ENCODE assay signal across 8 cellular contexts in the genomic region with DNA sequence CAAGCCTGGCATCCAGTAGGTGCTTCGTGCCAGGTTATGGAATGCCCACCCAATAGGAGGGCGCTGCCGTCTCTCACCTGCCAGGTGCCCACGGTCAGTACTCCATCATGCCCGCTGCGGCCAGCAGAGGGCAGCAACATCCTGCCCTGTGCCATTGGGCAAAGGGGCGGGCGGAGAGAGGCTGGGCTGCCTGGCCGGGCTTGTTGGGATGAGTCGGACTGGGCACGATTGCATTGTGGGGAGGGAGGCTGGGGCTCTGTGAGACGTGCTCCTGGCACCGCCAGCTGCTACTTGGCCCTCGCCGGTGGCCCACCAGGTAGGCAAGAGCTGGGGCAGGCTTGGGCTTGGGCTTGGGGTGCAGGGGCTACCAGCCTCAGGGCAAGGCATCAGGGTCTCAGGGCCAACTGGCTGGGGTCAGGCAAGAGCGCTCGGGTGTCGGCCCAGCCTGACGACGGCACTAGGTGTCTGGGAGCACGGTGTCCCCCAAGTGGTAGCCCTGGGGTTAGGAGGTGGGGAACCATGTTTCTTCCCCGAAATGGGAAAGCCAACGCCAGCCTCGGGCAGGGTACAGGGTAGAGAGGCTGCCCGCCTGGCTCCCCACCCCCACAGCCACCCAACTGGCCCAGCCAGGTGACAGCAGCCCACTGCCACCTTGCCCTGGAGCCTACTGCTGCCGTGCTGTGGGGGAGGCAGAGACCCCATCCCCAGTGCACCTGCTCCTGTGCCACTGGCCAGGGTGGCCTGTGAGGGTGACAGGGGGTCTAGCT.
A peak's percentile ranks its signal among the peaks of the same experiment; 100 is the strongest.
DNase-seq lines count a peak whose midpoint lies in the region; ATAC-seq and TF ChIP-seq lines count a peak whose summit lies in the region.

PLXNB3 (plus strand) TSS at position 261 of the 767 bp plus-strand sequence. CDS start 1,287 bp downstream, outside the sequence.

- H3K27ac ChIP-seq in HL-60 (replicated peaks), result no peak within 1 kb of the TSS

- no peaks in the 10 kb centered on the region for H3K36me3 ChIP-seq in mucosa of stomach (ENCODE audit: control insufficient read depth, insufficient read depth, low read length)

- peaks cover 10% of the 10 kb centered on the region for H3K4me1 ChIP-seq in mucosa of stomach (ENCODE audit: control insufficient read depth, insufficient read depth, low read length)

- no peaks in the 10 kb centered on the region for H3K27me3 ChIP-seq in HL-60 (ENCODE audit: insufficient read depth, poor library complexity, severe bottlenecking)
- no peaks in the 10 kb centered on the region for H3K27me3 ChIP-seq in mucosa of stomach (ENCODE audit: control insufficient read depth, insufficient read depth, low read length)

- no peaks in the 10 kb centered on the region for H3K9me3 ChIP-seq in mucosa of stomach (ENCODE audit: control insufficient read depth, low read length)

- H3K9ac ChIP-seq in mucosa of stomach (ENCODE audit: low read length), result peak within 1 kb of the TSS; percentile 22

- TF ChIP-seq CTCF in HL-60 (IDR thresholded peaks at IDR 0.05; ENCODE audit: insufficient read depth, low read length) (peak; percentile 49), epithelial cell of esophagus (IDR thresholded peaks at IDR 0.05; ENCODE audit: insufficient read depth, low read depth, low read length, missing control alignments) (peak; percentile 75)

- ATAC-seq in GM21423 (IDR thresholded peaks at IDR 0.05; ENCODE audit: unreplicated experiment), result no peak

- DNase-seq in ELR (ENCODE audit: low read depth) (peak; percentile 79), HL-60 (ENCODE audit: low read depth in 1 of 2, low spot score in 1 of 2) (peak; percentile 29 to 77), NOMO-1 treated with dmso at 0.1 percent for 144 hours (lab: John Stamatoyannopoulos, UW; ENCODE audit: unreplicated experiment) (peak; percentile 45), activated T-cell treated with anti-CD3 and anti-CD28 coated beads for 24 hours (ENCODE audit: low read depth) (peak; percentile 52), epithelial cell of esophagus (ENCODE audit: low read depth) (peak; percentile 88)
- peak; percentile 43 to 52 for DNase-seq in stimulated activated CD8-positive, alpha-beta memory T cell treated with anti-CD3 and anti-CD28 coated beads, Interleukin-4, amount 100 ng/mL, for 4 hours (ENCODE audit: low read depth in 2 of 2, low spot score in 1 of 2)

- H3K4me3 ChIP-seq in HL-60 (replicated peaks; ENCODE audit: insufficient read depth, low read length) (no peak within 1 kb of the TSS), epithelial cell of esophagus (ENCODE audit: low read length) (peak within 1 kb of the TSS; percentile 57), mucosa of stomach (ENCODE audit: low read length) (no peak within 1 kb of the TSS)
